In genomic region chr16:50548659-50549560, GRCh38 we compare ENCODE assay signal across 8 cellular contexts. TPM values are rescaled to one million over a fixed set of nuclear protein-coding genes. Genes with fewer than 3 reads are reported as not detected.
A peak's percentile ranks its signal among the peaks of the same experiment; 100 is the strongest.
DNase-seq lines count a peak whose midpoint lies in the region; ATAC-seq, FAIRE-seq and TF ChIP-seq lines count a peak whose summit lies in the region.

No MANE protein-coding gene starts in this region.

- no peaks in the 10 kb centered on the region for H3K36me3 ChIP-seq in HUES64 (ENCODE audit: insufficient read depth, low read length)
- H3K36me3 ChIP-seq in keratinocyte (ENCODE audit: control insufficient read depth in 2 of 2, extremely low read depth in 1 of 2, insufficient read depth in 2 of 2, low read length in 2 of 2) = no peaks in the 10 kb centered on the region

- H3K4me2 ChIP-seq in keratinocyte (ENCODE audit: control insufficient read depth, extremely low read depth, insufficient read depth, low read depth, low read length) = peak overlapping the region; percentile 70

- peak overlapping the region; percentile 65 for H3K4me3 ChIP-seq in HUES64 (ENCODE audit: low read length)
- H3K4me3 ChIP-seq in keratinocyte (ENCODE audit: control insufficient read depth in 2 of 3, extremely low read depth in 1 of 3, insufficient read depth in 2 of 3, low read depth in 1 of 3, low read length in 3 of 3) = peak overlapping the region; percentile 34 to 67 (median 51)

- H3K9me1 ChIP-seq in keratinocyte (ENCODE audit: control insufficient read depth, extremely low read depth, insufficient read depth, low read length) = no peaks in the 10 kb centered on the region

- peaks cover 41% of the 10 kb centered on the region for H3K27me3 ChIP-seq in HUES64 (ENCODE audit: insufficient read depth, low read length)
- H3K27me3 ChIP-seq in keratinocyte (ENCODE audit: control insufficient read depth, extremely low read depth, insufficient read depth, low read length) = peaks cover 9% of the 10 kb centered on the region

- WGBS in HUES64 = 7% methylated on average over 80 of the region's 80 CpGs

- H3K27ac ChIP-seq in HUES64 (ENCODE audit: low read depth, low read length) (no peak overlapping the region), keratinocyte (ENCODE audit: control insufficient read depth, insufficient read depth, low read length) (no peak overlapping the region)

- ATAC-seq in GM21447 (IDR thresholded peaks at IDR 0.05; ENCODE audit: unreplicated experiment) = peak; percentile 36

- H3K9ac ChIP-seq in HUES64 (ENCODE audit: low read depth, low read length) = peak overlapping the region; percentile 50; the same call in 1 of the 2 replicates
- H3K9ac ChIP-seq in keratinocyte (ENCODE audit: control insufficient read depth, extremely low read depth, insufficient read depth, low read length) = peak overlapping the region; percentile 52

- no peak for TF ChIP-seq CTCF in keratinocyte (optimal IDR thresholded peaks at IDR 0.05 in 1 of 3, IDR thresholded peaks at IDR 0.05 in 1 of 3, conservative IDR thresholded peaks at IDR 0.05 in 1 of 3; ENCODE audit: extremely low read depth in 1 of 3, insufficient read depth in 2 of 3, low read length in 3 of 3)

- peak; percentile 55 for DNase-seq in COLO668 (lab: John Stamatoyannopoulos, UW; ENCODE audit: unreplicated experiment)
- DNase-seq in activated naive CD4-positive, alpha-beta T cell treated with anti-CD3 and anti-CD28 coated beads, Interleukin-2, amount 50 U/mL, for 16 hours = peak; percentile 47
- no peak for DNase-seq in keratinocyte (ENCODE audit: low read depth, low spot score)
- peak in 2 of 3 experiments; percentile 5 to 9 for DNase-seq in stimulated activated CD4-positive, alpha-beta T cell treated with anti-CD3 and anti-CD28 coated beads, TNF-alpha, amount 100 ng/mL, for 4 hours (ENCODE audit: low read depth in 3 of 3)
- DNase-seq in cerebellar nuclear complex (lab: John Stamatoyannopoulos, UW) = no peak
- DNase-seq in effector CD4-positive, alpha-beta T cell = no peak

- no peak for FAIRE-seq in keratinocyte (lab: Jason Lieb, UNC)

- no peaks in the 10 kb centered on the region for H3K79me2 ChIP-seq in keratinocyte (ENCODE audit: control insufficient read depth, insufficient read depth, low read length)

- peak overlapping the region; percentile 30 for H2AFZ ChIP-seq in keratinocyte (ENCODE audit: control insufficient read depth, low read length)

- no peaks in the 10 kb centered on the region for H4K20me1 ChIP-seq in keratinocyte (ENCODE audit: control insufficient read depth, extremely low read depth, insufficient read depth, low read length)

- dilution Hi-C loops in keratinocyte (cut with MboI; ENCODE audit: extremely low pct_ligation_motif_present, low sequenced_read_pairs) = no loop called here

- peaks cover 6% of the 10 kb centered on the region; the same call in 1 of the 2 replicates for H3K4me1 ChIP-seq in HUES64 (ENCODE audit: insufficient read depth, low read length)
- no peaks in the 10 kb centered on the region for H3K4me1 ChIP-seq in keratinocyte (ENCODE audit: control insufficient read depth, extremely low read depth, insufficient read depth, low read length)

- H3K9me3 ChIP-seq in HUES64 (ENCODE audit: insufficient read depth, low read depth, low read length) (no peaks in the 10 kb centered on the region), keratinocyte (ENCODE audit: control insufficient read depth, low read depth, low read length) (no peaks in the 10 kb centered on the region)

RNA-seq across cellular contexts. Expression of gene NKD1, which starts 0.7 kb away (rescaled TPM):
- polyA plus RNA-seq in HUES64 (2013, experiment 1 of 2) = 5.2 TPM
- 4.7 TPM for polyA plus RNA-seq in HUES64 (2013, experiment 2 of 2)
- polyA plus RNA-seq in keratinocyte = 0.54 to 0.62 TPM (median 0.57 TPM) in 3 replicates
- 0.01 TPM for polyA plus RNA-seq in keratinocyte (2011; ENCODE audit: low read depth)
- 0.21 and 0.62 TPM in 2 replicates for polyA plus RNA-seq in keratinocyte (2011; cell fraction: cytosol; rRNA removed)
- 0.56 and 0.65 TPM in 2 replicates for polyA plus RNA-seq in keratinocyte (2011; cell fraction: nucleus; rRNA removed)
- polyA plus RNA-seq in keratinocyte (2012; ENCODE audit: low replicate concordance) = 0.16 and 0.26 TPM in 2 replicates
- 0.46 to 2.2 TPM (median 0.51 TPM) in 3 replicates for polyA minus RNA-seq in keratinocyte
- 0.38 TPM for polyA minus RNA-seq in keratinocyte (2011; cell fraction: cytosol; rRNA and poly(A)+ RNA removed)
- polyA minus RNA-seq in keratinocyte (2011; cell fraction: nucleus; rRNA and poly(A)+ RNA removed) = 0.42 and 0.70 TPM in 2 replicates

Comparison
In these comparisons a context has a peak if more than half of its experiments do, and no peak if none do; other contexts are left out.
1. DNase-seq: peak in COLO668 (single experiment), activated naive CD4-positive, alpha-beta T cell treated with anti-CD3 and anti-CD28 coated beads, Interleukin-2, amount 50 U/mL, for 16 hours (single experiment) and stimulated activated CD4-positive, alpha-beta T cell treated with anti-CD3 and anti-CD28 coated beads, TNF-alpha, amount 100 ng/mL, for 4 hours (2 of 3); none in keratinocyte (single experiment), cerebellar nuclear complex (0 of 2) and effector CD4-positive, alpha-beta T cell (single experiment).